22 cellular contexts compared by ENCODE assay signal in the genomic region with DNA sequence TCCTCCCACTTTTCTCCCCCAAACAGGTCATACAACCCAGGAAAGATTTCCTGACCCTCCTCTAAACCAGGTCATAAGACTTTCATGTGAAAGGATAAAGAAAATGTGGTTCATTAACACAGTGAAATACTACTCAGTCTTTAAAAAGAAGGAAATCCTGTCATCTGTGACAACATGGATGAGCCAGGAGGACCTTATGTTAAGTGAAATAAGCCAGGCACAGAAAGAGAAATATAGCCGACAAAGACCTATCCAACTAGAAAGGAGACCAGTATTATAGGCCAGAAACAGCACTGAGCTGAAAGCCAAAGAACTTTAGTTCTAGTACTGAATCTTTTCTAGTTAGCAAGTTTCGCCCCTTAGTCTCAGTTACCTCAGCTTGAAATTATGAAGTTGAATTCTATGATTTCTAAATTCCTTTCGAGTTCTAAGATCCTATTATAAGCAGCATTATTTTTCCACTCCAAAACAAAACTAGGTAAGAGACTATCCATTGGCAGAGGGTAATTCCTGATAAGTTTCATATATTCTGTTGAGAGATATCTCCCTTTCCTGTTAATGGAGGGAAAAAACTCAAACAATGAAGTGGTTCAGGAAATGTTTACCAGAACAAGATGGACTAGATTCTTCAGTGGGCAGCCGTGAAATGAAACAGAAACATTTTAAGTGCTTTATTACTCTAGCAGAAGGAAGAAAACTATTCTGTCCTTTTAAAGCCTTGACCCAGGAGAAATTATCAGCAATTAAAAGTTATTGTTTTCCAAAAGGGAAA. TPM values are rescaled to one million over a fixed set of nuclear protein-coding genes. Genes with fewer than 3 reads are reported as not detected.
DNase-seq lines count a peak whose midpoint lies in the region; ATAC-seq and TF ChIP-seq lines count a peak whose summit lies in the region.
"Had no signal": no experiment of that assay in that cellular context is flagged by ENCODE, and none has a peak within 500 bp of the region (broad histone marks: within the 10 kb centered on the region; RNA-seq: fewer than 3 reads in every experiment).

No MANE protein-coding gene starts in this region.

- no peak for TF ChIP-seq POLR2A in sigmoid colon (IDR thresholded peaks at IDR 0.05)

- ATAC-seq in left ventricle myocardium superior (no peak), GM21381 (IDR thresholded peaks at IDR 0.05; ENCODE audit: unreplicated experiment) (no peak), HG03196 (IDR thresholded peaks at IDR 0.05; ENCODE audit: unreplicated experiment) (no peak)
- ATAC-seq: activated T-helper 17 cell treated with anti-CD3 and anti-CD28 coated beads, Interleukin-2, amount 50 U/mL, for 72 hours; left lobe of liver had no signal

- TF ChIP-seq EP300 in sigmoid colon (IDR thresholded peaks at IDR 0.05), result peak in 1 of 4 donors; percentile 5

- H3K27me3 ChIP-seq in right atrium auricular region (no peaks in the 10 kb centered on the region), sigmoid colon (no peaks in the 10 kb centered on the region)
- H3K27me3 ChIP-seq: BLaER1 treated with 17β-estradiol and CSF1 and Interleukin-3, amounts not matched to agents 10 nM and 100 nM had no signal

- TF ChIP-seq CTCF in right atrium auricular region (IDR thresholded peaks at IDR 0.05) (no peak), sigmoid colon (IDR thresholded peaks at IDR 0.05) (no peak)

- DNase-seq in right atrium auricular region (ENCODE audit: low spot score), result no peak
- no peak for DNase-seq in left ventricle myocardium superior
- DNase-seq in lung microvascular endothelial cell (ENCODE audit: low read depth in 2 of 2), result peak; percentile 45 to 68
- no peak for DNase-seq in sigmoid colon
- no peak for DNase-seq in NCI-H524 (lab: John Stamatoyannopoulos, UW)
- DNase-seq in NCI-H1694 treated with DMSO at 0.1 percent for 48 hours (lab: John Stamatoyannopoulos, UW), result no peak
- DNase-seq: activated CD4-positive, alpha-beta T cell treated with anti-CD3 and anti-CD28 coated beads, Interleukin-2, amount 10 ng/mL, durations not matched to agents 24 days and 14 days; dorsolateral prefrontal cortex; erythroblast; NCI-H1105 treated with DMSO at 0.1 percent for 48 hours; NCI-H748 treated with DMSO at 0.1 percent for 48 hours; OCI-M1; SHP77 treated with DMSO at 0.1 percent for 48 hours had no signal

- H3K9me3 ChIP-seq in right atrium auricular region (peaks cover 0 to 3% of the 10 kb centered on the region in 2 donors), sigmoid colon (no peaks in the 10 kb centered on the region)
- H3K9me3 ChIP-seq: BLaER1 treated with 17β-estradiol and CSF1 and Interleukin-3, amounts not matched to agents 10 nM and 100 nM had no signal

- H3K27ac ChIP-seq in right atrium auricular region, result peak overlapping the region; percentile 8 to 68
- peak overlapping the region; percentile 17 to 77 (median 70) for H3K27ac ChIP-seq in sigmoid colon
- H3K27ac ChIP-seq: BLaER1 treated with 17β-estradiol and CSF1 and Interleukin-3, amounts not matched to agents 10 nM and 100 nM; dorsolateral prefrontal cortex had no signal

- intact Hi-C loops in left ventricle myocardium superior (cut with micrococcal nuclease), result no loop called here
- intact Hi-C loops in sigmoid colon (cut with DNase I), result no loop called here

- no peaks in the 10 kb centered on the region for H3K4me1 ChIP-seq in right atrium auricular region
- peaks cover 0 to 53% (median 42%) of the 10 kb centered on the region in 4 donors for H3K4me1 ChIP-seq in sigmoid colon
- H3K4me1 ChIP-seq: BLaER1 treated with 17β-estradiol and CSF1 and Interleukin-3, amounts not matched to agents 10 nM and 100 nM had no signal

- H3K36me3 ChIP-seq in right atrium auricular region (no peaks in the 10 kb centered on the region), sigmoid colon (no peaks in the 10 kb centered on the region)
- H3K36me3 ChIP-seq: BLaER1 treated with 17β-estradiol and CSF1 and Interleukin-3, amounts not matched to agents 10 nM and 100 nM had no signal

- H3K4me3 ChIP-seq in right atrium auricular region (no peak overlapping the region), sigmoid colon (no peak overlapping the region)
- H3K4me3 ChIP-seq: BLaER1 treated with 17β-estradiol and CSF1 and Interleukin-3, amounts not matched to agents 10 nM and 100 nM; dorsolateral prefrontal cortex had no signal

- WGBS in sigmoid colon, 2 donors, result 64 to 69% methylated on average over 4 of the region's 4 CpGs

RNA-seq across cellular contexts. Expression of a gene that starts 42.5 kb away (rescaled TPM):
- total RNA-seq in right atrium auricular region (1 to 10 TPM; 2.2 to 4.3 TPM), left ventricle myocardium superior (1.7 TPM), lung microvascular endothelial cell (12.6 and 70.2 TPM in 2 replicates), sigmoid colon (10 to 100 TPM in 2 of 4 donors, 1 to 10 TPM in 2; 5.0 to 29.2 (median 10.0) TPM)
- 1 to 10 TPM; 6.5 to 9.0 (median 7.8) TPM for polyA plus RNA-seq in sigmoid colon
- total RNA-seq: activated CD4-positive, alpha-beta T cell treated with anti-CD3 and anti-CD28 coated beads, Interleukin-2, amount 10 ng/mL, durations not matched to agents 24 days and 14 days; activated T-helper 17 cell treated with anti-CD3 and anti-CD28 coated beads, Interleukin-2, amount 50 U/mL, for 72 hours; bronchial epithelial cell; G401; neural crest cell; T-helper 1 cell treated with Interleukin-12 subunit alpha and Interleukin-12 subunit beta and Interleukin-4 antibody, amounts not matched to agents 30 ng/mL and 1 ng/mL, for 36 hours had no signal

Comparison
In these comparisons a context has a peak if more than half of its experiments do, and no peak if none do; other contexts are left out.
1. DNase-seq: peak in lung microvascular endothelial cell (2 of 2); none in right atrium auricular region (single experiment), left ventricle myocardium superior (single experiment), sigmoid colon (single experiment), NCI-H524 (0 of 2) and NCI-H1694 treated with DMSO at 0.1 percent for 48 hours (single experiment).